In the genomic region with DNA sequence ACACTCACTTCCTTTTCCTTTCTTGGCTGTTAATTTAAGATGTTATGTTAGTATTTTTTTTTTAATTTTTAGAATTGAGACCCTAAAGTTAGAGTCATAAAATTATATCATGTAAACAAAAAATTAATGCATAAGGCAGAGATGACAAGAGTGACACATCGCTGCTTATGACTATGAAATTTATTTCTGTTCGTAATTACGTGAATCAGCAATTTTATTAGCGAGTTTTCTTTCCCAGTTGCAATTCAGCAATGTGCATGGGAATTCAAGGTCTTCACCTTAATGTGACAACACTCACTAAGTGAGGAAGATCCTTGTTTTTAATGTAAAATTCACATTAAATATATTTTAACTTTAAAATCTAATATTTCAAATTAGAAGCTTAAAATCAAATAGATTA, we compare ENCODE assay signal across 22 cellular contexts.
"Had no signal": no experiment of that assay in that cellular context is flagged by ENCODE, and none has a peak within 500 bp of the region (broad histone marks: within the 10 kb centered on the region; RNA-seq: fewer than 3 reads in every experiment).

No MANE protein-coding gene starts in this region.

- H3K9me3 ChIP-seq: colonic mucosa, esophagus muscularis mucosa, gastroesophageal sphincter, left lung, lower lobe of right lung, mucosa of descending colon had no signal

- H3K4me1 ChIP-seq: colonic mucosa, esophagus muscularis mucosa, foreskin keratinocyte, gastroesophageal sphincter, heart left ventricle, left lung, lower lobe of right lung had no signal

- H3K27ac ChIP-seq: colonic mucosa, dorsolateral prefrontal cortex, esophagus muscularis mucosa, foreskin keratinocyte, gastroesophageal sphincter, heart left ventricle, hepatocyte, left lung, lower lobe of right lung had no signal

- DNase-seq: colonic mucosa; cortex of kidney; dermis blood vessel endothelial cell; dorsolateral prefrontal cortex; effector CD4-positive, alpha-beta T cell; effector memory CD4-positive, alpha-beta T cell; foreskin keratinocyte; heart left ventricle; hypothalamus; immature natural killer cell; left cardiac atrium; left lung; left ventricle myocardium superior; lower lobe of right lung; mesenchymal stem cell; mucosa of descending colon; naive B cell had no signal

- H2AFZ ChIP-seq: hepatocyte had no signal

- FAIRE-seq: endothelial cell of umbilical vein, keratinocyte had no signal

- ATAC-seq: foreskin keratinocyte, gastroesophageal sphincter, heart left ventricle, left cardiac atrium, left lung, left ventricle myocardium superior, lower lobe of right lung, mucosa of descending colon had no signal

- H3K4me3 ChIP-seq: colonic mucosa, dorsolateral prefrontal cortex, esophagus muscularis mucosa, gastroesophageal sphincter, heart left ventricle, hepatocyte, left lung, lower lobe of right lung, mucosa of descending colon had no signal

- H3K36me3 ChIP-seq: colonic mucosa, esophagus muscularis mucosa, gastroesophageal sphincter, heart left ventricle, left lung, lower lobe of right lung had no signal

- H3K27me3 ChIP-seq: colonic mucosa, esophagus muscularis mucosa, foreskin keratinocyte, gastroesophageal sphincter, heart left ventricle, hepatocyte, left lung had no signal

- H3K79me2 ChIP-seq: hepatocyte had no signal

- H3K4me2 ChIP-seq: hepatocyte had no signal
